8 cellular contexts compared by ENCODE assay signal in the genomic region with DNA sequence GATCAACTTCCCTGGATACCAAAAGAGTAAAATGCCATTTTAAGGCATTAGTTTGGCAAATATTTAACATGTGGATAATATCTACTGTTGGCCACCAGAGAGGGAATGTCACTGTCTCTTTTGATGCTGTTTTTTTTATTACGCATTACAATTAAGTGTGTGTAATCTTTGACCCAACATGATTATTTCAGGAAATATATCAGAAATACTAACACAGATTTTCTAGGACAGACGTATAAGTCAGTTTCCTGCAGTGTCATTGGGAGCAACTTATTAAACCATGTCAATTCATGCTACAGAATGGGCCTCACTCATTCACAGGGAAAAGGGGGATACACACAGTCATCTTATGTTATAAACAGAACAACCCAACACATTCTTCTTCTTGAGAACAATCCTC.
"Had no signal": no experiment of that assay in that cellular context is flagged by ENCODE, and none has a peak within 500 bp of the region (broad histone marks: within the 10 kb centered on the region; RNA-seq: fewer than 3 reads in every experiment).

No MANE protein-coding gene starts in this region.

- H2AFZ ChIP-seq: GM23248 had no signal

- DNase-seq: GM23248, GOT3, H7, HFFc6, IMR-90 had no signal

- H3K36me3 ChIP-seq: HAP-1 had no signal

- H3K4me3 ChIP-seq: GM23248, HAP-1, K562 had no signal

- H3K27ac Mint-ChIP-seq: HFFc6 had no signal

- H3K9me3 ChIP-seq: HAP-1 had no signal

- H3K9ac ChIP-seq: GM23248 had no signal

- H3K4me3 Mint-ChIP-seq: HFFc6 had no signal

- H3K27ac ChIP-seq: GM23248, HL-60 had no signal
